8 cellular contexts compared by ENCODE assay signal in the genomic region with DNA sequence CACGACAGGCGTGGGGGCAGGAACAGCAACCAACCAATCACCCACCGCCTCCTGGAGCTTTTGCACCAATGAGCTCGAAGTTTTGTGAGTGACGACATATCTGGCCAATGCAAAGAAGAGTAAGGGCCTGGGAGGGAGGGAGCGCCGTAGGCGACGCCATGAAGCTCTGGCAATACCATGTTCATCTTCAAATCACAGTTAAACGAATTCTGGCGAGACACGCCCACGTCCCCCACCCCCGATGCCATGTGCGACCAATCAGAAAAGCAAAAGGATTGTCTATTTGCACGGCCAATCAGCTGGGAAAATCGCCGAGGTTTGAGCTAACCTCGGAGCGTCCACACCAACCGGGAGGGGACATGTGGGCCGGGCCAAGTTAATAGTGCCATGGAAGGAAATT. TPM values are rescaled to one million over a fixed set of nuclear protein-coding genes. Genes with fewer than 3 reads are reported as not detected.
DNase-seq lines count a peak whose midpoint lies in the region; ATAC-seq, FAIRE-seq and TF ChIP-seq lines count a peak whose summit lies in the region.
"Not testable (repeated sequence)": the region's sequence is repeated elsewhere in the genome, so short reads cannot be mapped to it uniquely, and the experiment has no call there.

A gene (minus strand): TSS at position 12 of the 400 bp plus-strand sequence. CDS start 3,369 bp downstream, outside the sequence.

- not testable (repeated sequence) for H3K27ac ChIP-seq in H9 (ENCODE audit: insufficient read length, low read depth, low read length); astrocyte (ENCODE audit: low read depth, low read length); smooth muscle cell (ENCODE audit: low read depth); thoracic aorta

- H2AK5ac ChIP-seq in H9 (ENCODE audit: insufficient read length, low read length): not testable (repeated sequence)

- H3K18ac ChIP-seq in H9 (ENCODE audit: insufficient read length, low read depth, low read length): not testable (repeated sequence)

- H3K9me3 Mint-ChIP-seq in H9; activated CD4-positive, alpha-beta T cell treated with anti-CD3 and anti-CD28 coated beads, Interleukin-2, amount 10 ng/mL, durations not matched to agents 7 days and 5 days; astrocyte (ENCODE audit: unreplicated experiment): not testable (repeated sequence)

- not testable (repeated sequence) for H3T11ph ChIP-seq in H9 (ENCODE audit: low read length)

- H3K4me3 Mint-ChIP-seq in H9; astrocyte (ENCODE audit: unreplicated experiment): not testable (repeated sequence)
- peak within 1 kb of the TSS; percentile 48 for H3K4me3 Mint-ChIP-seq in activated CD4-positive, alpha-beta T cell treated with anti-CD3 and anti-CD28 coated beads, Interleukin-2, amount 10 ng/mL, durations not matched to agents 7 days and 5 days

- not testable (repeated sequence) for H4K20me1 ChIP-seq in H9 (ENCODE audit: control insufficient read depth, insufficient read depth, insufficient read length); astrocyte (ENCODE audit: insufficient read depth, low read length); smooth muscle cell (ENCODE audit: low read depth)

- not testable (repeated sequence) for H3K9me3 ChIP-seq in H9 (ENCODE audit: control insufficient read depth, low read depth, low read length); astrocyte (ENCODE audit: insufficient read depth, low read depth, low read length); smooth muscle cell (replicated peaks; ENCODE audit: low read depth); thoracic aorta

- H3K27me3 Mint-ChIP-seq in H9 (ENCODE audit: low read depth); activated CD4-positive, alpha-beta T cell treated with anti-CD3 and anti-CD28 coated beads, Interleukin-2, amount 10 ng/mL, durations not matched to agents 7 days and 5 days; astrocyte (ENCODE audit: low read depth, unreplicated experiment): not testable (repeated sequence)

- H2BK15ac ChIP-seq in H9 (ENCODE audit: low read depth, low read length): not testable (repeated sequence)

- not testable (repeated sequence) for H4K91ac ChIP-seq in H9 (ENCODE audit: insufficient read length, low read depth, low read length)

- ATAC-seq in GM18517 (IDR thresholded peaks at IDR 0.05; ENCODE audit: unreplicated experiment): peak; percentile 97
- peak; percentile 50 for ATAC-seq in HG03558 (IDR thresholded peaks at IDR 0.05; ENCODE audit: extremely low read depth, unreplicated experiment)
- peak; percentile 100 for ATAC-seq in thoracic aorta (ENCODE audit: insufficient number of reproducible peaks, low FRiP score, low read depth)

- not testable (repeated sequence) for H3K23ac ChIP-seq in H9 (ENCODE audit: insufficient read length, low read depth, low read length)

- H3K4me3 ChIP-seq in astrocyte (ENCODE audit: insufficient read depth, low read depth, low read length): not testable (repeated sequence)
- H3K4me3 ChIP-seq in smooth muscle cell: peak within 1 kb of the TSS; percentile 27
- H3K4me3 ChIP-seq in thoracic aorta: peak within 1 kb of the TSS; percentile 42

- H3K4me2 ChIP-seq in H9 (ENCODE audit: insufficient read depth, insufficient read length, low read length); astrocyte (ENCODE audit: low read length); smooth muscle cell: not testable (repeated sequence)

- peak; percentile 100 for FAIRE-seq in astrocyte (lab: Jason Lieb, UNC)
- FAIRE-seq in islet of Langerhans (lab: Jason Lieb, UNC): peak; percentile 81

- not testable (repeated sequence) for H2AFZ ChIP-seq in H9 (ENCODE audit: low read length); astrocyte (ENCODE audit: low read depth, low read length); smooth muscle cell (ENCODE audit: low read depth)

- H3K9ac ChIP-seq in H9 (ENCODE audit: extremely low read depth, insufficient read length, low read length); astrocyte (ENCODE audit: low read length); smooth muscle cell (ENCODE audit: low read depth): not testable (repeated sequence)

- TF ChIP-seq CTCF in H9 (conservative IDR thresholded peaks at IDR 0.05); astrocyte (IDR thresholded peaks at IDR 0.05; ENCODE audit: insufficient read depth, low read depth, low read length); smooth muscle cell (IDR thresholded peaks at IDR 0.05; ENCODE audit: borderline replicate concordance, insufficient read depth, poor library complexity, severe bottlenecking); thoracic aorta (IDR thresholded peaks at IDR 0.05): not testable (repeated sequence)

- not testable (repeated sequence) for H2BK20ac ChIP-seq in H9 (ENCODE audit: low read depth, low read length, poor library complexity, severe bottlenecking)

- POLR2A ChIA-PET in activated CD4-positive, alpha-beta T cell treated with anti-CD3 and anti-CD28 coated beads, Interleukin-2, amount 10 ng/mL, durations not matched to agents 7 days and 5 days (lab: Charles Lee): not testable (repeated sequence)

- no CpG with 5 or more reads among the region's 22 CpGs for WGBS in H9 (ENCODE audit: extremely low coverage, insufficient read length, low lambda C conversion rate)
- 0% methylated on average over 6 of the region's 22 CpGs for WGBS in smooth muscle cell (ENCODE audit: low lambda C conversion rate)

- not testable (repeated sequence) for H3F3A ChIP-seq in smooth muscle cell (ENCODE audit: low read depth)

- H4K8ac ChIP-seq in H9 (replicated peaks; ENCODE audit: insufficient read length, low read depth, low read length): not testable (repeated sequence)

- not testable (repeated sequence) for H3K23me2 ChIP-seq in H9 (ENCODE audit: insufficient read length, low read depth, low read length, poor library complexity, severe bottlenecking)

- H3K4me1 Mint-ChIP-seq in H9; activated CD4-positive, alpha-beta T cell treated with anti-CD3 and anti-CD28 coated beads, Interleukin-2, amount 10 ng/mL, durations not matched to agents 7 days and 5 days; astrocyte (ENCODE audit: low read depth, unreplicated experiment): not testable (repeated sequence)

- CTCF ChIA-PET in activated CD4-positive, alpha-beta T cell treated with anti-CD3 and anti-CD28 coated beads, Interleukin-2, amount 10 ng/mL, durations not matched to agents 7 days and 5 days (lab: Charles Lee): not testable (repeated sequence)

- not testable (repeated sequence) for H3K4ac ChIP-seq in H9 (ENCODE audit: low read depth, low read length)

- not testable (repeated sequence) for H3K36me3 ChIP-seq in astrocyte (ENCODE audit: insufficient read depth, low read length); smooth muscle cell (ENCODE audit: low read depth); thoracic aorta

- not testable (repeated sequence) for H3K36me3 Mint-ChIP-seq in H9 (ENCODE audit: insufficient read depth in 1 of 3, low read depth in 3 of 3); activated CD4-positive, alpha-beta T cell treated with anti-CD3 and anti-CD28 coated beads, Interleukin-2, amount 10 ng/mL, durations not matched to agents 7 days and 5 days (ENCODE audit: low read depth); astrocyte (ENCODE audit: low read depth, unreplicated experiment)

- H3K14ac ChIP-seq in H9 (ENCODE audit: insufficient read depth, low read length): not testable (repeated sequence)

- not testable (repeated sequence) for H3K4me1 ChIP-seq in H9 (ENCODE audit: insufficient read depth, low read length); astrocyte (ENCODE audit: insufficient read depth, low read length); smooth muscle cell (ENCODE audit: low read depth); thoracic aorta (ENCODE audit: control insufficient read depth in 1 of 2, low read depth in 2 of 2)

- H2BK12ac ChIP-seq in H9 (ENCODE audit: insufficient read length, low read depth, low read length): not testable (repeated sequence)

- not testable (repeated sequence) for H2BK120ac ChIP-seq in H9 (ENCODE audit: low read depth, low read length, poor library complexity, severe bottlenecking)

- not testable (repeated sequence) for H4K5ac ChIP-seq in H9 (ENCODE audit: insufficient read length, low read depth, low read length)

- DNase-seq in H9; astrocyte (ENCODE audit: low read depth); smooth muscle cell (lab: John Stamatoyannopoulos, UW; ENCODE audit: unreplicated experiment): not testable (repeated sequence)
- peak; percentile 90 for DNase-seq in activated CD4-positive, alpha-beta T cell treated with anti-CD3 and anti-CD28 coated beads, Interleukin-2, amount 10 ng/mL, durations not matched to agents 7 days and 5 days
- DNase-seq in thoracic aorta (ENCODE audit: low spot score): peak; percentile 69

- not testable (repeated sequence) for H3K56ac ChIP-seq in H9 (ENCODE audit: insufficient read length, low read depth, low read length)

- not testable (repeated sequence) for H3K27ac Mint-ChIP-seq in H9; astrocyte (ENCODE audit: unreplicated experiment)
- H3K27ac Mint-ChIP-seq in activated CD4-positive, alpha-beta T cell treated with anti-CD3 and anti-CD28 coated beads, Interleukin-2, amount 10 ng/mL, durations not matched to agents 7 days and 5 days: peak within 1 kb of the TSS; percentile 54

- not testable (repeated sequence) for H3K79me2 ChIP-seq in H9 (ENCODE audit: insufficient read depth, low read length); astrocyte (ENCODE audit: insufficient read depth, low read length); smooth muscle cell (ENCODE audit: low read depth)

- H2BK5ac ChIP-seq in H9 (ENCODE audit: insufficient read length, low read length): not testable (repeated sequence)

- not testable (repeated sequence) for H3K27me3 ChIP-seq in H9 (ENCODE audit: insufficient read depth, low read length); astrocyte (ENCODE audit: insufficient read depth, low read length); smooth muscle cell (ENCODE audit: low read depth); thoracic aorta (replicated peaks; ENCODE audit: insufficient read depth)

- not testable (repeated sequence) for H3K79me1 ChIP-seq in H9 (ENCODE audit: insufficient read depth, low read depth, low read length, poor library complexity, severe bottlenecking)

RNA-seq across cellular contexts. Expression of the gene that starts here (rescaled TPM):
- 10.0 and 10.8 TPM in 2 replicates for total RNA-seq in H9 (2021)
- 10 to 100 TPM; 33.8 to 34.7 TPM for total RNA-seq in activated CD4-positive, alpha-beta T cell treated with anti-CD3 and anti-CD28 coated beads, Interleukin-2, amount 10 ng/mL, durations not matched to agents 7 days and 5 days
- total RNA-seq in astrocyte: 10.6 and 12.2 TPM in 2 replicates
- total RNA-seq in smooth muscle cell: 11.8 and 25.1 TPM in 2 replicates
- polyA plus RNA-seq in smooth muscle cell: 8.2 and 10.4 TPM in 2 replicates
- 10 to 100 TPM; 21.4 to 28.3 TPM for total RNA-seq in thoracic aorta

Comparison
In these comparisons a context has a peak if more than half of its experiments do, and no peak if none do; other contexts are left out.
1. ATAC-seq: peak in every context shown above with its lines; median percentile 100 in thoracic aorta; 97 in GM18517; 50 in HG03558.